8 cellular contexts compared by ENCODE assay signal in the genomic region with DNA sequence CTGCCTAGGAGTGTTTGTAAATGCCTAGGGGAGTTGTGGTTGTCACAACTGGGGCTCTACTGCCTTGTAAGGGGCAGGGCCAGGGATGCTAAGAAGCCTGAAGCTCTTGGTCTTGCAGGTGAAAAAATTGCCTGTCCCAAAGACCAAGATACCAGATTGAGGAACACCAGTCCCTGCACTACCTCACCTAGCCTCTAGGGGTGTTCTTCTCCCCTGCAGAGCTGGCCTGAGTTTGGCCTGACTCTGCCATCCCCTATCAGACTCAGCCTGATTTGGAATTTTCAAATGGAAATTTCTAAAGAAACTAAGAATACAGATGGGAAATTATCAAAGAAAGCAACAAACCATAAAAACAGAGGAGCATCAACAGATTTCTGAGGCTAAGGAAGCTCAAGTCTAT.
DNase-seq lines count a peak whose midpoint lies in the region; ATAC-seq and TF ChIP-seq lines count a peak whose summit lies in the region.

No MANE protein-coding gene starts in this region.

- H3K27me3 ChIP-seq in DND-41 (ENCODE audit: insufficient read depth, low read length, poor library complexity) (no peaks in the 10 kb centered on the region), GM23338 (ENCODE audit: insufficient read depth) (no peaks in the 10 kb centered on the region)

- H3K9ac ChIP-seq in DND-41 (ENCODE audit: low read depth, low read length): no peak overlapping the region

- H3K27ac Mint-ChIP-seq in GM23338: no peak overlapping the region

- TF ChIP-seq CTCF in DND-41 (IDR thresholded peaks at IDR 0.05; ENCODE audit: borderline replicate concordance, extremely low read depth, low read length, poor library complexity, severe bottlenecking) (peak; percentile 51), GM23338 (conservative IDR thresholded peaks at IDR 0.05; ENCODE audit: low read depth in 2 of 2) (peak; percentile 46 to 58)

- ATAC-seq in DND-41 (ENCODE audit: insufficient read depth, low read depth) (no peak), GM23338 (peak; percentile 54), GM19467 (IDR thresholded peaks at IDR 0.05; ENCODE audit: unreplicated experiment) (no peak)

- H3K4me1 ChIP-seq in DND-41 (ENCODE audit: insufficient read depth, low read length) (no peaks in the 10 kb centered on the region), GM23338 (ENCODE audit: insufficient read depth) (no peaks in the 10 kb centered on the region)

- no peak overlapping the region for H3K4me3 ChIP-seq in DND-41 (ENCODE audit: low read depth in 1 of 2, low read length in 2 of 2)
- no peak overlapping the region for H3K4me3 ChIP-seq in GM23338

- H4K20me1 ChIP-seq in DND-41 (ENCODE audit: insufficient read depth, low read length): no peaks in the 10 kb centered on the region
- H4K20me1 ChIP-seq in GM23338 (replicated peaks; ENCODE audit: insufficient read depth): no peaks in the 10 kb centered on the region

- H3K36me3 Mint-ChIP-seq in GM23338 (ENCODE audit: low read depth): no peaks in the 10 kb centered on the region

- no peaks in the 10 kb centered on the region for H3K36me3 ChIP-seq in DND-41 (ENCODE audit: insufficient read depth, low read length)
- no peaks in the 10 kb centered on the region for H3K36me3 ChIP-seq in GM23338 (ENCODE audit: insufficient read depth)

- no peaks in the 10 kb centered on the region for H3K9me3 ChIP-seq in DND-41 (ENCODE audit: insufficient read depth, low read length, severe bottlenecking)

- no peaks in the 10 kb centered on the region; the same call in 2 of the 3 replicates for H3K9me3 Mint-ChIP-seq in GM23338

- H3K4me2 ChIP-seq in DND-41 (ENCODE audit: insufficient read depth, low read length): no peak overlapping the region
- no peak overlapping the region for H3K4me2 ChIP-seq in GM23338

- DNase-seq in DND-41 (no peak), GM23338 (ENCODE audit: low spot score) (peak; percentile 46), SK-MEL-5 (ENCODE audit: low read depth, low spot score) (peak; percentile 41), inferior parietal cortex (ENCODE audit: extremely low spot score) (peak; percentile 1), NCI-H345 treated with DMSO at 0.1 percent for 48 hours (lab: John Stamatoyannopoulos, UW; ENCODE audit: unreplicated experiment) (no peak), amygdala (lab: John Stamatoyannopoulos, UW) (no peak)
- no peak for DNase-seq in effector CD4-positive, alpha-beta T cell

- H3K27ac ChIP-seq in DND-41 (ENCODE audit: low read length): no peak overlapping the region
- no peak overlapping the region for H3K27ac ChIP-seq in GM23338 (ENCODE audit: low read depth)

- H3K79me2 ChIP-seq in DND-41 (ENCODE audit: insufficient read depth, low read length) (no peaks in the 10 kb centered on the region), GM23338 (replicated peaks; ENCODE audit: insufficient read depth) (no peaks in the 10 kb centered on the region)

- in situ Hi-C loops in SK-MEL-5 (cut with HindIII; ENCODE audit: low pct_unique_long_range_greater_than_20kb, low sequenced_read_pairs): no loop called here

- no peaks in the 10 kb centered on the region for H3K4me1 Mint-ChIP-seq in GM23338

- no peak overlapping the region for H3K4me3 Mint-ChIP-seq in GM23338

- H3F3A ChIP-seq in GM23338 (replicated peaks; ENCODE audit: low read depth): no peaks in the 10 kb centered on the region

- no peak overlapping the region for H2AFZ ChIP-seq in DND-41 (ENCODE audit: low read depth, low read length)
- H2AFZ ChIP-seq in GM23338: no peak overlapping the region

- no peaks in the 10 kb centered on the region for H3K9me2 ChIP-seq in GM23338 (ENCODE audit: insufficient read depth)

- H3K27me3 Mint-ChIP-seq in GM23338 (ENCODE audit: insufficient read depth, low read depth, poor library complexity): peaks cover 1% of the 10 kb centered on the region

TF ChIP-seq in GM23338, 12 proteins besides CTCF, POLR2A, EP300 and RAD21:
- no peak for TF ChIP-seq ZNF114 (CRISPR knock-in tag; IDR thresholded peaks at IDR 0.05)
- TF ChIP-seq, protein P1, sequence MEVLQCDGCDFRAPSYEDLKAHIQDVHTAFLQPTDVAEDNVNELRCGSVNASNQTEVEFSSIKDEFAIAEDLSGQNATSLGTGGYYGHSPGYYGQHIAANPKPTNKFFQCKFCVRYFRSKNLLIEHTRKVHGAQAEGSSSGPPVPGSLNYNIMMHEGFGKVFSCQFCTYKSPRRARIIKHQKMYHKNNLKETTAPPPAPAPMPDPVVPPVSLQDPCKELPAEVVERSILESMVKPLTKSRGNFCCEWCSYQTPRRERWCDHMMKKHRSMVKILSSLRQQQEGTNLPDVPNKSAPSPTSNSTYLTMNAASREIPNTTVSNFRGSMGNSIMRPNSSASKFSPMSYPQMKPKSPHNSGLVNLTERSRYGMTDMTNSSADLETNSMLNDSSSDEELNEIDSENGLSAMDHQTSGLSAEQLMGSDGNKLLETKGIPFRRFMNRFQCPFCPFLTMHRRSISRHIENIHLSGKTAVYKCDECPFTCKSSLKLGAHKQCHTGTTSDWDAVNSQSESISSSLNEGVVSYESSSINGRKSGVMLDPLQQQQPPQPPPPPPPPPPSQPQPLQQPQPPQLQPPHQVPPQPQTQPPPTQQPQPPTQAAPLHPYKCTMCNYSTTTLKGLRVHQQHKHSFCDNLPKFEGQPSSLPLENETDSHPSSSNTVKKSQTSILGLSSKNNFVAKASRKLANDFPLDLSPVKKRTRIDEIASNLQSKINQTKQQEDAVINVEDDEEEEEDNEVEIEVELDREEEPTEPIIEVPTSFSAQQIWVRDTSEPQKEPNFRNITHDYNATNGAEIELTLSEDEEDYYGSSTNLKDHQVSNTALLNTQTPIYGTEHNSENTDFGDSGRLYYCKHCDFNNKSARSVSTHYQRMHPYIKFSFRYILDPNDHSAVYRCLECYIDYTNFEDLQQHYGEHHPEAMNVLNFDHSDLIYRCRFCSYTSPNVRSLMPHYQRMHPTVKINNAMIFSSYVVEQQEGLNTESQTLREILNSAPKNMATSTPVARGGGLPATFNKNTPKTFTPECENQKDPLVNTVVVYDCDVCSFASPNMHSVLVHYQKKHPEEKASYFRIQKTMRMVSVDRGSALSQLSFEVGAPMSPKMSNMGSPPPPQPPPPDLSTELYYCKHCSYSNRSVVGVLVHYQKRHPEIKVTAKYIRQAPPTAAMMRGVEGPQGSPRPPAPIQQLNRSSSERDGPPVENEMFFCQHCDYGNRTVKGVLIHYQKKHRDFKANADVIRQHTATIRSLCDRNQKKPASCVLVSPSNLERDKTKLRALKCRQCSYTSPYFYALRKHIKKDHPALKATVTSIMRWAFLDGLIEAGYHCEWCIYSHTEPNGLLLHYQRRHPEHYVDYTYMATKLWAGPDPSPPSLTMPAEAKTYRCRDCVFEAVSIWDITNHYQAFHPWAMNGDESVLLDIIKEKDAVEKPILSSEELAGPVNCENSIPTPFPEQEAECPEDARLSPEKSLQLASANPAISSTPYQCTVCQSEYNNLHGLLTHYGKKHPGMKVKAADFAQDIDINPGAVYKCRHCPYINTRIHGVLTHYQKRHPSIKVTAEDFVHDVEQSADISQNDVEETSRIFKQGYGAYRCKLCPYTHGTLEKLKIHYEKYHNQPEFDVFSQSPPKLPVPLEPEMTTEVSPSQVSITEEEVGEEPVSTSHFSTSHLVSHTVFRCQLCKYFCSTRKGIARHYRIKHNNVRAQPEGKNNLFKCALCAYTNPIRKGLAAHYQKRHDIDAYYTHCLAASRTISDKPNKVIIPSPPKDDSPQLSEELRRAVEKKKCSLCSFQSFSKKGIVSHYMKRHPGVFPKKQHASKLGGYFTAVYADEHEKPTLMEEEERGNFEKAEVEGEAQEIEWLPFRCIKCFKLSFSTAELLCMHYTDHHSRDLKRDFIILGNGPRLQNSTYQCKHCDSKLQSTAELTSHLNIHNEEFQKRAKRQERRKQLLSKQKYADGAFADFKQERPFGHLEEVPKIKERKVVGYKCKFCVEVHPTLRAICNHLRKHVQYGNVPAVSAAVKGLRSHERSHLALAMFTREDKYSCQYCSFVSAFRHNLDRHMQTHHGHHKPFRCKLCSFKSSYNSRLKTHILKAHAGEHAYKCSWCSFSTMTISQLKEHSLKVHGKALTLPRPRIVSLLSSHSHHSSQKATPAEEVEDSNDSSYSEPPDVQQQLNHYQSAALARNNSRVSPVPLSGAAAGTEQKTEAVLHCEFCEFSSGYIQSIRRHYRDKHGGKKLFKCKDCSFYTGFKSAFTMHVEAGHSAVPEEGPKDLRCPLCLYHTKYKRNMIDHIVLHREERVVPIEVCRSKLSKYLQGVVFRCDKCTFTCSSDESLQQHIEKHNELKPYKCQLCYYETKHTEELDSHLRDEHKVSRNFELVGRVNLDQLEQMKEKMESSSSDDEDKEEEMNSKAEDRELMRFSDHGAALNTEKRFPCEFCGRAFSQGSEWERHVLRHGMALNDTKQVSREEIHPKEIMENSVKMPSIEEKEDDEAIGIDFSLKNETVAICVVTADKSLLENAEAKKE (CRISPR knock-in tag; IDR thresholded peaks at IDR 0.05): no peak
- TF ChIP-seq CREB1 (CRISPR knock-in tag; IDR thresholded peaks at IDR 0.05; ENCODE audit: low read depth): no peak
- no peak for TF ChIP-seq STAT1 (IDR thresholded peaks at IDR 0.05; ENCODE audit: unreplicated experiment)
- TF ChIP-seq POLR2AphosphoS5 (IDR thresholded peaks at IDR 0.05; ENCODE audit: low read depth): no peak
- TF ChIP-seq ZNF331 (CRISPR knock-in tag; IDR thresholded peaks at IDR 0.05; ENCODE audit: low read depth): no peak
- no peak for TF ChIP-seq EZH2phosphoT487 (IDR thresholded peaks at IDR 0.05; ENCODE audit: unreplicated experiment)
- no peak for TF ChIP-seq NANOG (IDR thresholded peaks at IDR 0.05; ENCODE audit: borderline replicate concordance)
TF ChIP-seq in GM23338: peak in this region for 0.

Comparison
In these comparisons a context has a peak if more than half of its experiments do, and no peak if none do; other contexts are left out.
1. DNase-seq: peak in GM23338 (single experiment), SK-MEL-5 (single experiment) and inferior parietal cortex (single experiment); none in DND-41 (single experiment), NCI-H345 treated with DMSO at 0.1 percent for 48 hours (single experiment), amygdala (0 of 56) and effector CD4-positive, alpha-beta T cell (single experiment).